Comparison of ENCODE assay signal across 1 cellular context in genomic region chr11:1942541-1943260, GRCh38.
TF ChIP-seq lines count a peak whose summit lies in the region.

No MANE protein-coding gene starts in this region.

TF ChIP-seq in IMR-90, 13 proteins besides CTCF, POLR2A, EP300 and RAD21:
- no peak for TF ChIP-seq FOS (IDR thresholded peaks at IDR 0.05; ENCODE audit: low read depth, low read length)
- TF ChIP-seq BHLHE40 (IDR thresholded peaks at IDR 0.05; ENCODE audit: low read depth, low read length), result no peak
- no peak for TF ChIP-seq NFE2L2 (IDR thresholded peaks at IDR 0.05; ENCODE audit: low read depth, low read length)
- no peak for TF ChIP-seq MAZ (IDR thresholded peaks at IDR 0.05; ENCODE audit: borderline replicate concordance, low read depth, low read length)
- no peak for TF ChIP-seq CEBPB (IDR thresholded peaks at IDR 0.05; ENCODE audit: low read depth, low read length)
- TF ChIP-seq RCOR1 (IDR thresholded peaks at IDR 0.05; ENCODE audit: insufficient replicate concordance, low read length), result no peak
- TF ChIP-seq CHD1 (IDR thresholded peaks at IDR 0.05; ENCODE audit: low read depth, low read length), result no peak
- TF ChIP-seq MXI1 (IDR thresholded peaks at IDR 0.05; ENCODE audit: borderline replicate concordance, low read depth, low read length), result no peak
- no peak for TF ChIP-seq RFX5 (IDR thresholded peaks at IDR 0.05; ENCODE audit: low read depth, low read length)
- TF ChIP-seq MAFK (IDR thresholded peaks at IDR 0.05; ENCODE audit: low read depth, low read length), result no peak
- TF ChIP-seq ELK1 (IDR thresholded peaks at IDR 0.05; ENCODE audit: borderline replicate concordance, low read depth, low read length), result no peak
- no peak for TF ChIP-seq USF2 (IDR thresholded peaks at IDR 0.05; ENCODE audit: low read depth, low read length)
